In genomic region chr6:166618866-166619761, GRCh38 we compare ENCODE assay signal across 14 cellular contexts. TPM values are rescaled to one million over a fixed set of nuclear protein-coding genes. Genes with fewer than 3 reads are reported as not detected.
A peak's percentile ranks its signal among the peaks of the same experiment; 100 is the strongest.
DNase-seq lines count a peak whose midpoint lies in the region; ATAC-seq and TF ChIP-seq lines count a peak whose summit lies in the region.
"Had no signal": no experiment of that assay in that cellular context is flagged by ENCODE, and none has a peak within 500 bp of the region (broad histone marks: within the 10 kb centered on the region; RNA-seq: fewer than 3 reads in every experiment).

No MANE protein-coding gene starts in this region.

- ATAC-seq in heart right ventricle = no peak
- no peak for ATAC-seq in left ventricle myocardium superior
- ATAC-seq: A549 had no signal

- TF ChIP-seq POLR2A in esophagus squamous epithelium (IDR thresholded peaks at IDR 0.05) = no peak

- 92 to 95% methylated on average over 27 of the region's 27 CpGs for WGBS in heart right ventricle, 2 donors
- 91 to 96% methylated on average over 27 of the region's 27 CpGs for WGBS in esophagus squamous epithelium, 2 donors
- WGBS in urinary bladder = 92% methylated on average over 27 of the region's 27 CpGs

- H3K27me3 Mint-ChIP-seq in nephron progenitor cell (ENCODE audit: low read depth, poor library complexity) = peaks cover 27% of the 10 kb centered on the region

- H3K4me3 ChIP-seq in heart right ventricle (no peak overlapping the region), esophagus squamous epithelium (no peak overlapping the region), urinary bladder (ENCODE audit: low read depth, low read length) (no peak overlapping the region), MG63 (no peak overlapping the region)
- H3K4me3 ChIP-seq: A549 had no signal

- no peak overlapping the region for H3K4me3 Mint-ChIP-seq in nephron progenitor cell
- H3K4me3 Mint-ChIP-seq: T-helper 2 cell treated with Interferon-gamma antibody and Interleukin-4, amounts not matched to agents 5 μg/mL and 100 μg/mL, for 36 hours had no signal

- H3K27ac ChIP-seq in heart right ventricle = peak overlapping the region in 8 of 10 donors; percentile 9 to 67 (median 50)
- peak overlapping the region; percentile 21 to 95 (median 81) for H3K27ac ChIP-seq in esophagus squamous epithelium
- peak overlapping the region; percentile 79 for H3K27ac ChIP-seq in urinary bladder (ENCODE audit: low read depth)
- H3K27ac ChIP-seq: A549, KMS-11 had no signal

- intact Hi-C loops in heart right ventricle (cut with DNase I) = no loop called here
- intact Hi-C loops in left ventricle myocardium superior (cut with micrococcal nuclease) = no loop called here
- intact Hi-C loops in esophagus squamous epithelium (cut with DNase I) = no loop called here

- peaks cover 75% of the 10 kb centered on the region for H3K4me1 Mint-ChIP-seq in nephron progenitor cell

- H3K36me3 Mint-ChIP-seq in nephron progenitor cell (ENCODE audit: low read depth) = peaks cover 19% of the 10 kb centered on the region

- H3K4me1 ChIP-seq in heart right ventricle (peaks cover 12 to 79% (median 72%) of the 10 kb centered on the region in 9 donors), esophagus squamous epithelium (peaks cover 22 to 74% (median 35%) of the 10 kb centered on the region in 3 donors), urinary bladder (ENCODE audit: insufficient read depth) (no peaks in the 10 kb centered on the region)
- H3K4me1 ChIP-seq: A549 had no signal

- H3K9me3 Mint-ChIP-seq in nephron progenitor cell = peaks cover 4% of the 10 kb centered on the region
- H3K9me3 Mint-ChIP-seq: T-helper 2 cell treated with Interferon-gamma antibody and Interleukin-4, amounts not matched to agents 5 μg/mL and 100 μg/mL, for 36 hours had no signal

- peaks cover 0 to 16% (median 0%) of the 10 kb centered on the region in 9 donors for H3K36me3 ChIP-seq in heart right ventricle
- H3K36me3 ChIP-seq in esophagus squamous epithelium = no peaks in the 10 kb centered on the region
- H3K36me3 ChIP-seq in urinary bladder (ENCODE audit: insufficient read depth) = no peaks in the 10 kb centered on the region
- peaks cover 18% of the 10 kb centered on the region for H3K36me3 ChIP-seq in MG63

- H3K9me3 ChIP-seq in heart right ventricle (no peaks in the 10 kb centered on the region), esophagus squamous epithelium (no peaks in the 10 kb centered on the region), MG63 (no peaks in the 10 kb centered on the region)
- H3K9me3 ChIP-seq: A549 had no signal

- TF ChIP-seq CTCF in heart right ventricle (IDR thresholded peaks at IDR 0.05) (no peak), esophagus squamous epithelium (IDR thresholded peaks at IDR 0.05) (no peak), nephron progenitor cell (IDR thresholded peaks at IDR 0.05) (no peak), GM13977 (IDR thresholded peaks at IDR 0.05; ENCODE audit: extremely low read depth, insufficient read depth, missing control alignments) (no peak)

- DNase-seq in heart right ventricle = peak in 1 of 2 donors; percentile 2
- no peak for DNase-seq in left ventricle myocardium superior
- no peak for DNase-seq in esophagus squamous epithelium (lab: John Stamatoyannopoulos, UW)
- DNase-seq in nephron progenitor cell = no peak
- no peak for DNase-seq in MG63
- DNase-seq in GM13977 (ENCODE audit: low spot score) = no peak
- no peak for DNase-seq in DMS114 treated with DMSO at 0.1 percent for 48 hours (lab: John Stamatoyannopoulos, UW; ENCODE audit: unreplicated experiment)
- DNase-seq: amygdala; NCI-H2171; stimulated activated CD4-positive, alpha-beta T cell treated with anti-CD3 and anti-CD28 coated beads, Interleukin-4, amount 100 ng/mL, for 24 hours had no signal

- in situ Hi-C loops in GM13977 (cut with MboI; ENCODE audit: low pct_unique_long_range_greater_than_20kb, low sequenced_read_pairs, unreplicated experiment) = no loop called here

- peak overlapping the region; percentile 57 for H3K27ac Mint-ChIP-seq in nephron progenitor cell
- H3K27ac Mint-ChIP-seq: T-helper 2 cell treated with Interferon-gamma antibody and Interleukin-4, amounts not matched to agents 5 μg/mL and 100 μg/mL, for 36 hours had no signal

- H3K27me3 ChIP-seq in heart right ventricle = no peaks in the 10 kb centered on the region
- H3K27me3 ChIP-seq in esophagus squamous epithelium = peaks cover 0 to 3% (median 0%) of the 10 kb centered on the region in 4 donors
- no peaks in the 10 kb centered on the region for H3K27me3 ChIP-seq in MG63

RNA-seq across cellular contexts. Expression of gene RPS6KA2, which starts 7.9 kb away (rescaled TPM):
- total RNA-seq in heart right ventricle (10 to 100 TPM; 47.7 to 91.4 (median 76.0) TPM), left ventricle myocardium superior (63.4 TPM), esophagus squamous epithelium (10 to 100 TPM; 11.8 to 66.0 (median 19.2) TPM), urinary bladder (34.7 TPM)
- polyA plus RNA-seq in heart right ventricle (10 to 100 TPM; 20.3 to 65.2 TPM), urinary bladder (67.0 TPM)
- 14.1 and 14.3 TPM in 2 replicates for total RNA-seq in MG63 (2014; rRNA removed; shearing (Covaris generic); ENCODE audit: low replicate concordance)

RNA-seq across cellular contexts. Expression of gene RAMACL, which starts 32.6 kb away (rescaled TPM):
- total RNA-seq in heart right ventricle (1 to 10 TPM in 4 of 10 donors, under 1 TPM in 6; 0.25 to 2.4 (median 0.74) TPM), left ventricle myocardium superior (0.67 TPM), esophagus squamous epithelium (1 to 10 TPM in 3 of 4 donors, under 1 TPM in 1; 0.99 to 2.7 (median 1.3) TPM), urinary bladder (6.0 TPM)
- polyA plus RNA-seq in heart right ventricle (under 1 TPM; 0.20 to 0.29 TPM), urinary bladder (0.37 TPM)
- total RNA-seq in MG63 (2014; rRNA removed; shearing (Covaris generic); ENCODE audit: low replicate concordance) = 0.13 TPM in 1 of 2 replicates, not detected in the other
